16 cellular contexts compared by ENCODE assay signal in the genomic region with DNA sequence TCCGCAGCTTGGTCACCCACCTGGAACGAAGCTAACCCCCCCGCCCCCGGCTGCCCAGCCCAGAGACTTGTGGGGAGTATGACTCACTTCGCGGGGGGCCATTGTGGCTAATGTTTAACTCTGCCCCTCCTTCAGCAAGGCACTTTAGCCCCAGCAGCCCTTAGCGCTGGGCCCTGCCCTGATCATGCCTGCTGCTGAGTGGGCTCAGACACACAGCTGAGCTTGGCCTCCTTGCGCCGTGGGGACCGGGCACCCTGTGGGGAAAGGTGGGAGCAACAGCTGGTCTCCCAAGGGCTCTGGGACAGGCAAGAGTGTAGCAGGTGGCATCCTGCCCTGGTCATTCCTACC. TPM values are rescaled to one million over a fixed set of nuclear protein-coding genes. Genes with fewer than 3 reads are reported as not detected.
A peak's percentile ranks its signal among the peaks of the same experiment; 100 is the strongest.
DNase-seq lines count a peak whose midpoint lies in the region; ATAC-seq and TF ChIP-seq lines count a peak whose summit lies in the region.
"Had no signal": no experiment of that assay in that cellular context is flagged by ENCODE, and none has a peak within 500 bp of the region (broad histone marks: within the 10 kb centered on the region; RNA-seq: fewer than 3 reads in every experiment).

No MANE protein-coding gene starts in this region.

- no peak for ATAC-seq in HG02623 (IDR thresholded peaks at IDR 0.05; ENCODE audit: unreplicated experiment)
- ATAC-seq: naive thymus-derived CD8-positive, alpha-beta T cell had no signal

- H3K9me3 Mint-ChIP-seq in nephron progenitor cell, result no peaks in the 10 kb centered on the region
- H3K9me3 Mint-ChIP-seq: naive thymus-derived CD8-positive, alpha-beta T cell had no signal

- CTCF ChIA-PET in HEK293 (lab: Yijun Ruan, JAX), result interaction anchor here (0.8 to 2.1 kb wide), 6 partner anchors 12 to 152 kb away, joined by 3 to 11 read pairs (median 4); partner anchors contain the start of gene TNNI1

- DNase-seq in DMS53 (lab: John Stamatoyannopoulos, UW), result peak; percentile 83
- peak; percentile 87 for DNase-seq in colonic mucosa
- DNase-seq in nephron progenitor cell, result peak; percentile 31
- no peak for DNase-seq in retina
- no peak for DNase-seq in T1000 (lab: John Stamatoyannopoulos, UW)
- no peak for DNase-seq in activated effector memory CD4-positive, alpha-beta T cell treated with anti-CD3 and anti-CD28 coated beads, Interleukin-2, amount 50 U/mL, for 16 hours
- DNase-seq: activated CD8-positive, alpha-beta memory T cell treated with anti-CD3 and anti-CD28 coated beads, Interleukin-2, amount 50 U/mL, for 4 hours; amniotic stem cell; head of caudate nucleus; Kasumi-1; naive thymus-derived CD8-positive, alpha-beta T cell; uterus had no signal

- H3K4me1 ChIP-seq in HEK293 (ENCODE audit: control insufficient read depth, insufficient read depth, low read length) (no peaks in the 10 kb centered on the region), colonic mucosa (peaks cover 16% of the 10 kb centered on the region)
- H3K4me1 ChIP-seq: uterus had no signal

- POLR2A ChIA-PET in HEK293 (lab: Yijun Ruan, JAX), result no interaction called here

- H3K27me3 ChIP-seq in colonic mucosa, result no peaks in the 10 kb centered on the region
- H3K27me3 ChIP-seq: uterus had no signal

- no peaks in the 10 kb centered on the region for H3K36me3 Mint-ChIP-seq in nephron progenitor cell (ENCODE audit: low read depth)
- H3K36me3 Mint-ChIP-seq: naive thymus-derived CD8-positive, alpha-beta T cell had no signal

- H3K4me3 ChIP-seq in HEK293 (ENCODE audit: low read depth, low read length), result no peak overlapping the region
- no peak overlapping the region for H3K4me3 ChIP-seq in colonic mucosa
- H3K4me3 ChIP-seq: uterus had no signal

- H3K27ac ChIP-seq in HEK293 (ENCODE audit: extremely low read depth, low read depth, low read length) (no peak overlapping the region), colonic mucosa (peak overlapping the region; percentile 85)
- H3K27ac ChIP-seq: RWPE1, uterus had no signal

- no peak overlapping the region for H3K27ac Mint-ChIP-seq in nephron progenitor cell
- H3K27ac Mint-ChIP-seq: naive thymus-derived CD8-positive, alpha-beta T cell had no signal

- intact Hi-C loops in colonic mucosa (cut with DNase I), result no loop called here

- peak overlapping the region in 1 of 2 donors; percentile 71 for H3K9ac ChIP-seq in colonic mucosa (ENCODE audit: low read depth in 2 of 2, low read length in 2 of 2)

- peaks cover 19% of the 10 kb centered on the region for H3K27me3 Mint-ChIP-seq in nephron progenitor cell (ENCODE audit: low read depth, poor library complexity)

- no peak for TF ChIP-seq CTCF in HEK293 (tag by site-specific recombination; IDR thresholded peaks at IDR 0.05)
- no peak for TF ChIP-seq CTCF in colonic mucosa (IDR thresholded peaks at IDR 0.05)
- TF ChIP-seq CTCF in nephron progenitor cell (IDR thresholded peaks at IDR 0.05), result no peak

- H3K36me3 ChIP-seq in HEK293 (ENCODE audit: control insufficient read depth in 2 of 2, insufficient read depth in 1 of 2, low read length in 2 of 2) (no peaks in the 10 kb centered on the region), colonic mucosa (no peaks in the 10 kb centered on the region)
- H3K36me3 ChIP-seq: uterus had no signal

- H3K4me1 Mint-ChIP-seq in nephron progenitor cell, result peaks cover 24% of the 10 kb centered on the region

- H3K9me3 ChIP-seq in HEK293 (ENCODE audit: control insufficient read depth, insufficient read depth, low read depth, low read length) (no peaks in the 10 kb centered on the region), colonic mucosa (no peaks in the 10 kb centered on the region)
- H3K9me3 ChIP-seq: uterus had no signal

- H3K4me3 Mint-ChIP-seq in nephron progenitor cell, result no peak overlapping the region
- H3K4me3 Mint-ChIP-seq: naive thymus-derived CD8-positive, alpha-beta T cell had no signal

TF ChIP-seq in HEK293, 187 proteins besides CTCF, POLR2A, EP300 and RAD21:
- TF ChIP-seq, protein P1, sequence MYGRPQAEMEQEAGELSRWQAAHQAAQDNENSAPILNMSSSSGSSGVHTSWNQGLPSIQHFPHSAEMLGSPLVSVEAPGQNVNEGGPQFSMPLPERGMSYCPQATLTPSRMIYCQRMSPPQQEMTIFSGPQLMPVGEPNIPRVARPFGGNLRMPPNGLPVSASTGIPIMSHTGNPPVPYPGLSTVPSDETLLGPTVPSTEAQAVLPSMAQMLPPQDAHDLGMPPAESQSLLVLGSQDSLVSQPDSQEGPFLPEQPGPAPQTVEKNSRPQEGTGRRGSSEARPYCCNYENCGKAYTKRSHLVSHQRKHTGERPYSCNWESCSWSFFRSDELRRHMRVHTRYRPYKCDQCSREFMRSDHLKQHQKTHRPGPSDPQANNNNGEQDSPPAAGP (tag by site-specific recombination; IDR thresholded peaks at IDR 0.05), result peak; percentile 64; the same call in 1 of the 2 replicates
- TF ChIP-seq ZNF391 (tag by site-specific recombination; IDR thresholded peaks at IDR 0.05; ENCODE audit: borderline replicate concordance, low read depth) (no peak), SCRT1 (tag by site-specific recombination; IDR thresholded peaks at IDR 0.05; ENCODE audit: borderline replicate concordance) (no peak), ZNF324 (tag by site-specific recombination; IDR thresholded peaks at IDR 0.05) (no peak), ZNF223 (tag by site-specific recombination; IDR thresholded peaks at IDR 0.05) (no peak), ZIC2 (tag by site-specific recombination; IDR thresholded peaks at IDR 0.05) (peak; percentile 42)

RNA-seq across cellular contexts. Expression of gene LAD1, which starts 6.3 kb away (rescaled TPM):
- total RNA-seq in colonic mucosa, result 100 to 1,000 TPM; 160 to 280 TPM
- total RNA-seq: H4; naive thymus-derived CD8-positive, alpha-beta T cell had no signal

RNA-seq across cellular contexts. Expression of gene TNNI1, which starts 16.1 kb away (rescaled TPM):
- not detected for total RNA-seq in colonic mucosa
- total RNA-seq: H4; naive thymus-derived CD8-positive, alpha-beta T cell had no signal

RNA-seq across cellular contexts. Expression of gene TNNT2, which starts 28.0 kb away (rescaled TPM):
- 1 to 10 TPM; 2.4 to 4.2 TPM for total RNA-seq in colonic mucosa
- total RNA-seq: H4; naive thymus-derived CD8-positive, alpha-beta T cell had no signal

Comparison
In these comparisons a context has a peak if more than half of its experiments do, and no peak if none do; other contexts are left out.
1. DNase-seq: peak in DMS53 (single experiment), colonic mucosa (single experiment) and nephron progenitor cell (single experiment); none in retina (single experiment), T1000 (single experiment) and activated effector memory CD4-positive, alpha-beta T cell treated with anti-CD3 and anti-CD28 coated beads, Interleukin-2, amount 50 U/mL, for 16 hours (single experiment).